1 cellular context compared by ENCODE assay signal in genomic region chr3:39386331-39386730, GRCh38.
TF ChIP-seq lines count a peak whose summit lies in the region.

No MANE protein-coding gene starts in this region.

TF ChIP-seq in GM23338, 12 proteins besides CTCF, POLR2A, EP300 and RAD21:
- TF ChIP-seq, protein P1, sequence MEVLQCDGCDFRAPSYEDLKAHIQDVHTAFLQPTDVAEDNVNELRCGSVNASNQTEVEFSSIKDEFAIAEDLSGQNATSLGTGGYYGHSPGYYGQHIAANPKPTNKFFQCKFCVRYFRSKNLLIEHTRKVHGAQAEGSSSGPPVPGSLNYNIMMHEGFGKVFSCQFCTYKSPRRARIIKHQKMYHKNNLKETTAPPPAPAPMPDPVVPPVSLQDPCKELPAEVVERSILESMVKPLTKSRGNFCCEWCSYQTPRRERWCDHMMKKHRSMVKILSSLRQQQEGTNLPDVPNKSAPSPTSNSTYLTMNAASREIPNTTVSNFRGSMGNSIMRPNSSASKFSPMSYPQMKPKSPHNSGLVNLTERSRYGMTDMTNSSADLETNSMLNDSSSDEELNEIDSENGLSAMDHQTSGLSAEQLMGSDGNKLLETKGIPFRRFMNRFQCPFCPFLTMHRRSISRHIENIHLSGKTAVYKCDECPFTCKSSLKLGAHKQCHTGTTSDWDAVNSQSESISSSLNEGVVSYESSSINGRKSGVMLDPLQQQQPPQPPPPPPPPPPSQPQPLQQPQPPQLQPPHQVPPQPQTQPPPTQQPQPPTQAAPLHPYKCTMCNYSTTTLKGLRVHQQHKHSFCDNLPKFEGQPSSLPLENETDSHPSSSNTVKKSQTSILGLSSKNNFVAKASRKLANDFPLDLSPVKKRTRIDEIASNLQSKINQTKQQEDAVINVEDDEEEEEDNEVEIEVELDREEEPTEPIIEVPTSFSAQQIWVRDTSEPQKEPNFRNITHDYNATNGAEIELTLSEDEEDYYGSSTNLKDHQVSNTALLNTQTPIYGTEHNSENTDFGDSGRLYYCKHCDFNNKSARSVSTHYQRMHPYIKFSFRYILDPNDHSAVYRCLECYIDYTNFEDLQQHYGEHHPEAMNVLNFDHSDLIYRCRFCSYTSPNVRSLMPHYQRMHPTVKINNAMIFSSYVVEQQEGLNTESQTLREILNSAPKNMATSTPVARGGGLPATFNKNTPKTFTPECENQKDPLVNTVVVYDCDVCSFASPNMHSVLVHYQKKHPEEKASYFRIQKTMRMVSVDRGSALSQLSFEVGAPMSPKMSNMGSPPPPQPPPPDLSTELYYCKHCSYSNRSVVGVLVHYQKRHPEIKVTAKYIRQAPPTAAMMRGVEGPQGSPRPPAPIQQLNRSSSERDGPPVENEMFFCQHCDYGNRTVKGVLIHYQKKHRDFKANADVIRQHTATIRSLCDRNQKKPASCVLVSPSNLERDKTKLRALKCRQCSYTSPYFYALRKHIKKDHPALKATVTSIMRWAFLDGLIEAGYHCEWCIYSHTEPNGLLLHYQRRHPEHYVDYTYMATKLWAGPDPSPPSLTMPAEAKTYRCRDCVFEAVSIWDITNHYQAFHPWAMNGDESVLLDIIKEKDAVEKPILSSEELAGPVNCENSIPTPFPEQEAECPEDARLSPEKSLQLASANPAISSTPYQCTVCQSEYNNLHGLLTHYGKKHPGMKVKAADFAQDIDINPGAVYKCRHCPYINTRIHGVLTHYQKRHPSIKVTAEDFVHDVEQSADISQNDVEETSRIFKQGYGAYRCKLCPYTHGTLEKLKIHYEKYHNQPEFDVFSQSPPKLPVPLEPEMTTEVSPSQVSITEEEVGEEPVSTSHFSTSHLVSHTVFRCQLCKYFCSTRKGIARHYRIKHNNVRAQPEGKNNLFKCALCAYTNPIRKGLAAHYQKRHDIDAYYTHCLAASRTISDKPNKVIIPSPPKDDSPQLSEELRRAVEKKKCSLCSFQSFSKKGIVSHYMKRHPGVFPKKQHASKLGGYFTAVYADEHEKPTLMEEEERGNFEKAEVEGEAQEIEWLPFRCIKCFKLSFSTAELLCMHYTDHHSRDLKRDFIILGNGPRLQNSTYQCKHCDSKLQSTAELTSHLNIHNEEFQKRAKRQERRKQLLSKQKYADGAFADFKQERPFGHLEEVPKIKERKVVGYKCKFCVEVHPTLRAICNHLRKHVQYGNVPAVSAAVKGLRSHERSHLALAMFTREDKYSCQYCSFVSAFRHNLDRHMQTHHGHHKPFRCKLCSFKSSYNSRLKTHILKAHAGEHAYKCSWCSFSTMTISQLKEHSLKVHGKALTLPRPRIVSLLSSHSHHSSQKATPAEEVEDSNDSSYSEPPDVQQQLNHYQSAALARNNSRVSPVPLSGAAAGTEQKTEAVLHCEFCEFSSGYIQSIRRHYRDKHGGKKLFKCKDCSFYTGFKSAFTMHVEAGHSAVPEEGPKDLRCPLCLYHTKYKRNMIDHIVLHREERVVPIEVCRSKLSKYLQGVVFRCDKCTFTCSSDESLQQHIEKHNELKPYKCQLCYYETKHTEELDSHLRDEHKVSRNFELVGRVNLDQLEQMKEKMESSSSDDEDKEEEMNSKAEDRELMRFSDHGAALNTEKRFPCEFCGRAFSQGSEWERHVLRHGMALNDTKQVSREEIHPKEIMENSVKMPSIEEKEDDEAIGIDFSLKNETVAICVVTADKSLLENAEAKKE (CRISPR knock-in tag; IDR thresholded peaks at IDR 0.05) = no peak
- TF ChIP-seq EZH2phosphoT487 (IDR thresholded peaks at IDR 0.05; ENCODE audit: unreplicated experiment) (no peak), EZH2 (IDR thresholded peaks at IDR 0.05; ENCODE audit: low read depth, unreplicated experiment) (no peak), JUNB (IDR thresholded peaks at IDR 0.05; ENCODE audit: unreplicated experiment) (no peak), CREB1 (CRISPR knock-in tag; IDR thresholded peaks at IDR 0.05; ENCODE audit: low read depth) (no peak)
- TF ChIP-seq, protein P2, sequence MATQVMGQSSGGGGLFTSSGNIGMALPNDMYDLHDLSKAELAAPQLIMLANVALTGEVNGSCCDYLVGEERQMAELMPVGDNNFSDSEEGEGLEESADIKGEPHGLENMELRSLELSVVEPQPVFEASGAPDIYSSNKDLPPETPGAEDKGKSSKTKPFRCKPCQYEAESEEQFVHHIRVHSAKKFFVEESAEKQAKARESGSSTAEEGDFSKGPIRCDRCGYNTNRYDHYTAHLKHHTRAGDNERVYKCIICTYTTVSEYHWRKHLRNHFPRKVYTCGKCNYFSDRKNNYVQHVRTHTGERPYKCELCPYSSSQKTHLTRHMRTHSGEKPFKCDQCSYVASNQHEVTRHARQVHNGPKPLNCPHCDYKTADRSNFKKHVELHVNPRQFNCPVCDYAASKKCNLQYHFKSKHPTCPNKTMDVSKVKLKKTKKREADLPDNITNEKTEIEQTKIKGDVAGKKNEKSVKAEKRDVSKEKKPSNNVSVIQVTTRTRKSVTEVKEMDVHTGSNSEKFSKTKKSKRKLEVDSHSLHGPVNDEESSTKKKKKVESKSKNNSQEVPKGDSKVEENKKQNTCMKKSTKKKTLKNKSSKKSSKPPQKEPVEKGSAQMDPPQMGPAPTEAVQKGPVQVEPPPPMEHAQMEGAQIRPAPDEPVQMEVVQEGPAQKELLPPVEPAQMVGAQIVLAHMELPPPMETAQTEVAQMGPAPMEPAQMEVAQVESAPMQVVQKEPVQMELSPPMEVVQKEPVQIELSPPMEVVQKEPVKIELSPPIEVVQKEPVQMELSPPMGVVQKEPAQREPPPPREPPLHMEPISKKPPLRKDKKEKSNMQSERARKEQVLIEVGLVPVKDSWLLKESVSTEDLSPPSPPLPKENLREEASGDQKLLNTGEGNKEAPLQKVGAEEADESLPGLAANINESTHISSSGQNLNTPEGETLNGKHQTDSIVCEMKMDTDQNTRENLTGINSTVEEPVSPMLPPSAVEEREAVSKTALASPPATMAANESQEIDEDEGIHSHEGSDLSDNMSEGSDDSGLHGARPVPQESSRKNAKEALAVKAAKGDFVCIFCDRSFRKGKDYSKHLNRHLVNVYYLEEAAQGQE (IDR thresholded peaks at IDR 0.05; ENCODE audit: unreplicated experiment) = no peak
